Comparison of ENCODE assay signal across 21 cellular contexts in genomic region chr7:117364204-117364755, GRCh38. TPM values are rescaled to one million over a fixed set of nuclear protein-coding genes. Genes with fewer than 3 reads are reported as not detected.
DNase-seq lines count a peak whose midpoint lies in the region; ATAC-seq and TF ChIP-seq lines count a peak whose summit lies in the region.
"Had no signal": no experiment of that assay in that cellular context is flagged by ENCODE, and none has a peak within 500 bp of the region (broad histone marks: within the 10 kb centered on the region; RNA-seq: fewer than 3 reads in every experiment).

No MANE protein-coding gene starts in this region.

- no peak overlapping the region for H3K4me2 ChIP-seq in MM.1S (ENCODE audit: low read depth, low read length)
- H3K4me2 ChIP-seq: SK-N-SH had no signal

- intact Hi-C loops in CD14-positive monocyte (cut with micrococcal nuclease) = no loop called here

- peaks cover 19% of the 10 kb centered on the region for H3K4me1 ChIP-seq in MM.1S (ENCODE audit: low read length)

- no peak overlapping the region for H3K4me3 ChIP-seq in MM.1S (ENCODE audit: low read length)
- H3K4me3 ChIP-seq in fibroblast of villous mesenchyme (ENCODE audit: low read depth, low read length) = no peak overlapping the region

- H3K79me2 ChIP-seq in MM.1S (ENCODE audit: low read length) = no peaks in the 10 kb centered on the region

- ATAC-seq in GM18867 (IDR thresholded peaks at IDR 0.05; ENCODE audit: unreplicated experiment) (peak; percentile 55), GM19395 (IDR thresholded peaks at IDR 0.05; ENCODE audit: unreplicated experiment) (no peak)
- ATAC-seq: T-cell had no signal

- no peak overlapping the region for H3K4me3 Mint-ChIP-seq in CD14-positive monocyte
- H3K4me3 Mint-ChIP-seq: HFFc6, T-cell had no signal

- H3K9me2 ChIP-seq in MM.1S (replicated peaks; ENCODE audit: insufficient read depth, low read length) = no peaks in the 10 kb centered on the region
- H3K9me2 ChIP-seq: SK-N-SH had no signal

- TF ChIP-seq CTCF in MM.1S (IDR thresholded peaks at IDR 0.05; ENCODE audit: low read length) (no peak), fibroblast of villous mesenchyme (IDR thresholded peaks at IDR 0.05; ENCODE audit: insufficient read depth, low read depth, low read length) (no peak), CD14-positive monocyte (IDR thresholded peaks at IDR 0.05) (no peak)

- peaks cover 5% of the 10 kb centered on the region; the same call in 1 of the 2 replicates for H3F3A ChIP-seq in MM.1S (ENCODE audit: insufficient read depth, low read length)

- H3K27me3 ChIP-seq in MM.1S (replicated peaks; ENCODE audit: insufficient read depth, low read length) = no peaks in the 10 kb centered on the region

- no peak overlapping the region for H3K9ac ChIP-seq in MM.1S (ENCODE audit: low read length)
- H3K9ac ChIP-seq: SK-N-SH had no signal

- no peaks in the 10 kb centered on the region for H3K36me3 Mint-ChIP-seq in CD14-positive monocyte
- H3K36me3 Mint-ChIP-seq: T-cell had no signal

- H3K4me1 Mint-ChIP-seq in CD14-positive monocyte = no peaks in the 10 kb centered on the region
- H3K4me1 Mint-ChIP-seq: T-cell had no signal

- H3K27ac Mint-ChIP-seq in CD14-positive monocyte = no peak overlapping the region
- H3K27ac Mint-ChIP-seq: HFFc6, T-cell had no signal

- H3K9me3 Mint-ChIP-seq in CD14-positive monocyte = no peaks in the 10 kb centered on the region
- H3K9me3 Mint-ChIP-seq: HFFc6 had no signal

- no peaks in the 10 kb centered on the region for H3K9me3 ChIP-seq in MM.1S (replicated peaks; ENCODE audit: insufficient read depth, low read length)

- H3K27me3 Mint-ChIP-seq in CD14-positive monocyte (ENCODE audit: low read depth in 3 of 3) = peaks cover 0 to 9% (median 3%) of the 10 kb centered on the region in 3 donors

- peak overlapping the region; percentile 28; the same call in 1 of the 2 replicates for H2AFZ ChIP-seq in MM.1S (ENCODE audit: low read length)

- H4K20me1 ChIP-seq in MM.1S (ENCODE audit: insufficient read depth, low read length) = no peaks in the 10 kb centered on the region

- no peaks in the 10 kb centered on the region for H3K36me3 ChIP-seq in MM.1S (replicated peaks; ENCODE audit: insufficient read depth, low read length)

- no peak for DNase-seq in MM.1S
- DNase-seq in fibroblast of villous mesenchyme (ENCODE audit: low read depth) = peak; percentile 35
- no peak for DNase-seq in NCI-H2081 treated with DMSO at 0.1 percent for 48 hours (lab: John Stamatoyannopoulos, UW)
- DNase-seq in CD14-positive monocyte (ENCODE audit: low spot score) = no peak
- no peak for DNase-seq in RKO (ENCODE audit: low spot score)
- DNase-seq: AML-193, DMS79 treated with DMSO at 0.1 percent for 48 hours, HFFc6, Kasumi-1, NCI-H1105, NCI-H2081, NCI-H446 treated with DMSO at 0.1 percent for 48 hours, NCI-H69, SHP77 treated with DMSO at 0.1 percent for 48 hours, SK-N-SH, T-cell had no signal

- H3K27ac ChIP-seq in MM.1S (ENCODE audit: low read length) = no peak overlapping the region
- H3K27ac ChIP-seq: C4-2B had no signal

RNA-seq across cellular contexts. Expression of gene WNT2, which starts 41.4 kb away (rescaled TPM):
- total RNA-seq in fibroblast of villous mesenchyme = 56.1 and 140 TPM in 2 replicates
- polyA plus RNA-seq in CD14-positive monocyte = not detected
- total RNA-seq: H4, HFFc6, RPMI7951, T-cell had no signal
- polyA plus RNA-seq: SK-N-SH had no signal
